Comparison of ENCODE assay signal across 1 cellular context in genomic region chr1:26027716-26028489, GRCh38.
TF ChIP-seq lines count a peak whose summit lies in the region.

No MANE protein-coding gene starts in this region.

TF ChIP-seq in HepG2, 621 proteins besides CTCF, POLR2A, EP300 and RAD21:
- TF ChIP-seq ZNF724P (CRISPR knock-in tag; IDR thresholded peaks at IDR 0.05; ENCODE audit: borderline replicate concordance) (no peak), POLR2G (IDR thresholded peaks at IDR 0.05; ENCODE audit: low read depth, low read length) (peak; percentile 31; the same call in 1 of the 2 replicates), CHD4 (IDR thresholded peaks at IDR 0.05; ENCODE audit: borderline replicate concordance, low read length) (0 out of 2 replicates have a peak, but pooled peaks have one; percentile 13), BRF2 (CRISPR knock-in tag; IDR thresholded peaks at IDR 0.05) (no peak), IRF9 (CRISPR knock-in tag; IDR thresholded peaks at IDR 0.05; ENCODE audit: borderline replicate concordance) (no peak), ATF5 (CRISPR knock-in tag; IDR thresholded peaks at IDR 0.05; ENCODE audit: low read depth) (no peak), ZNF83 (CRISPR knock-in tag; IDR thresholded peaks at IDR 0.05; ENCODE audit: borderline replicate concordance) (no peak)
TF ChIP-seq in HepG2: peak in this region for 2.
